1 cellular context compared by ENCODE assay signal in genomic region chr17:50642071-50642721, GRCh38.
TF ChIP-seq lines count a peak whose summit lies in the region.

No MANE protein-coding gene starts in this region.

TF ChIP-seq in IMR-90, 13 proteins besides CTCF, POLR2A, EP300 and RAD21 (continued from another document):
- TF ChIP-seq MAZ (IDR thresholded peaks at IDR 0.05; ENCODE audit: borderline replicate concordance, low read depth, low read length) (no peak), BHLHE40 (IDR thresholded peaks at IDR 0.05; ENCODE audit: low read depth, low read length) (no peak), SMC3 (IDR thresholded peaks at IDR 0.05; ENCODE audit: low read depth, low read length) (no peak), MXI1 (IDR thresholded peaks at IDR 0.05; ENCODE audit: borderline replicate concordance, low read depth, low read length) (no peak), USF2 (IDR thresholded peaks at IDR 0.05; ENCODE audit: low read depth, low read length) (no peak), ELK1 (IDR thresholded peaks at IDR 0.05; ENCODE audit: borderline replicate concordance, low read depth, low read length) (no peak), NFE2L2 (IDR thresholded peaks at IDR 0.05; ENCODE audit: low read depth, low read length) (no peak)
